ENCODE assay signal across 8 cellular contexts in the genomic region with DNA sequence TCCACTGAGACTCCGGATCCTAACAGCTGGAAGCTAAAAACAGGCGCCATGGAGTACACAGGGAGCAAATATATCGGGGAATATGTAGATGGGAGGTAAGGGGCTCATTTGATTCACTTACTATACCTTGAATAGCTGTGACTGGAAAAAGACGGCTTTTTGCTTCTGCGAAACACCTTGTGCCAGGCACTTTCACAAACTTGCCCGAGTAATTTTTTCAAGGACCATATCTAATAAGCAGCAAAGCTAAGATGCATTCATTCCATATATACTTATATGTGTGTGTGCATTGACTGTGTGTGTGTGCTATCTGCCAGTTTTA. TPM values are rescaled to one million over a fixed set of nuclear protein-coding genes. Genes with fewer than 3 reads are reported as not detected.
A peak's percentile ranks its signal among the peaks of the same experiment; 100 is the strongest.
DNase-seq lines count a peak whose midpoint lies in the region; ATAC-seq and TF ChIP-seq lines count a peak whose summit lies in the region.
"Had no signal": no experiment of that assay in that cellular context is flagged by ENCODE, and none has a peak within 500 bp of the region (broad histone marks: within the 10 kb centered on the region; RNA-seq: fewer than 3 reads in every experiment).

No MANE protein-coding gene starts in this region.

- H3K9ac ChIP-seq in iPS-18a (ENCODE audit: low read length): no peak overlapping the region

- no peak for TF ChIP-seq CTCF in HFFc6 (IDR thresholded peaks at IDR 0.05)

- H3K4me3 Mint-ChIP-seq in HFFc6: peak overlapping the region; percentile 96
- peak overlapping the region; percentile 99 for H3K4me3 Mint-ChIP-seq in activated CD4-positive, alpha-beta memory T cell treated with anti-CD3 and anti-CD28 coated beads for 36 hours
- H3K4me3 Mint-ChIP-seq in stimulated activated naive CD8-positive, alpha-beta T cell treated with anti-CD3 and anti-CD28 coated beads, Interleukin-15, Interleukin-2, amounts not matched to agents 100 ng/mL and 50 ng/mL, for 24 hours: peak overlapping the region; percentile 99

- H3K27ac Mint-ChIP-seq in HFFc6: peak overlapping the region; percentile 84
- H3K27ac Mint-ChIP-seq in activated CD4-positive, alpha-beta memory T cell treated with anti-CD3 and anti-CD28 coated beads for 36 hours: peak overlapping the region; percentile 93
- H3K27ac Mint-ChIP-seq in stimulated activated naive CD8-positive, alpha-beta T cell treated with anti-CD3 and anti-CD28 coated beads, Interleukin-15, Interleukin-2, amounts not matched to agents 100 ng/mL and 50 ng/mL, for 24 hours: peak overlapping the region; percentile 97

- peaks cover 6% of the 10 kb centered on the region for H3K9me3 ChIP-seq in iPS-18a (ENCODE audit: control insufficient read depth, low read depth, low read length)

- H3K4me1 ChIP-seq in iPS-18a (ENCODE audit: control insufficient read depth, low read depth, low read length): no peaks in the 10 kb centered on the region

- peaks cover 8% of the 10 kb centered on the region for H3K9me3 Mint-ChIP-seq in HFFc6
- peaks cover 7% of the 10 kb centered on the region for H3K9me3 Mint-ChIP-seq in activated CD4-positive, alpha-beta memory T cell treated with anti-CD3 and anti-CD28 coated beads for 36 hours
- peaks cover 6% of the 10 kb centered on the region for H3K9me3 Mint-ChIP-seq in stimulated activated naive CD8-positive, alpha-beta T cell treated with anti-CD3 and anti-CD28 coated beads, Interleukin-15, Interleukin-2, amounts not matched to agents 100 ng/mL and 50 ng/mL, for 24 hours

- H3K4me3 ChIP-seq in iPS-18a (ENCODE audit: low read length): peak overlapping the region; percentile 94

- POLR2A ChIA-PET in activated CD4-positive, alpha-beta memory T cell treated with anti-CD3 and anti-CD28 coated beads for 36 hours (lab: Charles Lee): interaction anchor here (1.3 kb wide), 1 partner anchor 104 kb away, joined by 4 read pairs; the partner anchor contains the start of genes MRRF and RBM18

- in situ Hi-C loops in ACHN (cut with HindIII; ENCODE audit: low pct_ligation_motif_present, low pct_unique_long_range_greater_than_20kb, low sequenced_read_pairs): no loop called here

- CTCF ChIA-PET in activated CD4-positive, alpha-beta memory T cell treated with anti-CD3 and anti-CD28 coated beads for 36 hours (lab: Charles Lee): interaction anchor here (1.0 to 2.5 kb wide), 2 partner anchors 37 to 61 kb away, joined by 3 to 12 read pairs; no protein-coding TSS in a partner anchor

- H3K27ac ChIP-seq in iPS-18a (ENCODE audit: low read length): no peak overlapping the region

- DNase-seq in HFFc6 (no peak), ACHN (no peak), HuH-7 (ENCODE audit: low spot score) (no peak)
- no peak for DNase-seq in activated CD4-positive, alpha-beta memory T cell treated with anti-CD3 and anti-CD28 coated beads for 36 hours

- H3K27me3 ChIP-seq in iPS-18a (ENCODE audit: control insufficient read depth, insufficient read depth, low read length): peaks cover 6% of the 10 kb centered on the region

- H3K27me3 Mint-ChIP-seq in HFFc6 (ENCODE audit: insufficient read depth): peaks cover 22% of the 10 kb centered on the region
- peaks cover 20% of the 10 kb centered on the region for H3K27me3 Mint-ChIP-seq in activated CD4-positive, alpha-beta memory T cell treated with anti-CD3 and anti-CD28 coated beads for 36 hours
- H3K27me3 Mint-ChIP-seq in stimulated activated naive CD8-positive, alpha-beta T cell treated with anti-CD3 and anti-CD28 coated beads, Interleukin-15, Interleukin-2, amounts not matched to agents 100 ng/mL and 50 ng/mL, for 24 hours: peaks cover 22% of the 10 kb centered on the region

- H3K36me3 ChIP-seq in iPS-18a (ENCODE audit: control insufficient read depth, low read depth, low read length): no peaks in the 10 kb centered on the region

- H3K4me1 Mint-ChIP-seq in HFFc6 (ENCODE audit: low read depth): peaks cover 27% of the 10 kb centered on the region
- peaks cover 34% of the 10 kb centered on the region for H3K4me1 Mint-ChIP-seq in activated CD4-positive, alpha-beta memory T cell treated with anti-CD3 and anti-CD28 coated beads for 36 hours (ENCODE audit: low read depth)
- peaks cover 44% of the 10 kb centered on the region for H3K4me1 Mint-ChIP-seq in stimulated activated naive CD8-positive, alpha-beta T cell treated with anti-CD3 and anti-CD28 coated beads, Interleukin-15, Interleukin-2, amounts not matched to agents 100 ng/mL and 50 ng/mL, for 24 hours (ENCODE audit: low read depth)

- peaks cover 6% of the 10 kb centered on the region; the same call in 1 of the 2 replicates for H3K36me3 Mint-ChIP-seq in HFFc6 (ENCODE audit: low read depth)
- H3K36me3 Mint-ChIP-seq in activated CD4-positive, alpha-beta memory T cell treated with anti-CD3 and anti-CD28 coated beads for 36 hours: peaks cover 4% of the 10 kb centered on the region
- H3K36me3 Mint-ChIP-seq in stimulated activated naive CD8-positive, alpha-beta T cell treated with anti-CD3 and anti-CD28 coated beads, Interleukin-15, Interleukin-2, amounts not matched to agents 100 ng/mL and 50 ng/mL, for 24 hours (ENCODE audit: low read depth): peaks cover 15% of the 10 kb centered on the region

- intact Hi-C loops in activated CD4-positive, alpha-beta memory T cell treated with anti-CD3 and anti-CD28 coated beads for 36 hours (cut with micrococcal nuclease): loop anchor here (1.0 kb wide), 2 partner anchors 67 to 104 kb away; partner anchors contain the start of genes MRRF, RBM18 and TTLL11

- ATAC-seq in GM19035 (IDR thresholded peaks at IDR 0.05; ENCODE audit: unreplicated experiment): no peak

RNA-seq across cellular contexts. Expression of gene MORN5, which starts 0.2 kb away (rescaled TPM):
- total RNA-seq in HFFc6 (2021; fragmentation: NEBNext Ultra II Directional; extraction: Animal tissue kit (Norgen Biotek cat#: 25700)): not detected
- not detected for total RNA-seq in activated CD4-positive, alpha-beta memory T cell treated with anti-CD3 and anti-CD28 coated beads for 36 hours
- total RNA-seq: activated CD8-positive, alpha-beta memory T cell treated with anti-CD3 and anti-CD28 coated beads for 36 hours had no signal

RNA-seq across cellular contexts. Expression of gene NDUFA8, which starts 0.3 kb away (rescaled TPM):
- total RNA-seq in HFFc6 (2021; fragmentation: NEBNext Ultra II Directional; extraction: Animal tissue kit (Norgen Biotek cat#: 25700)): 10 to 100 TPM; 67.4 to 76.6 (median 72.8) TPM
- total RNA-seq in activated CD4-positive, alpha-beta memory T cell treated with anti-CD3 and anti-CD28 coated beads for 36 hours: 10 to 100 TPM; 48.3 to 53.3 TPM
